In genomic region chr11:34157163-34157562, GRCh38 we compare ENCODE assay signal across 2 cellular contexts.
TF ChIP-seq lines count a peak whose summit lies in the region.

No MANE protein-coding gene starts in this region.

TF ChIP-seq in SK-N-SH, 30 proteins besides CTCF, POLR2A, EP300 and RAD21 (continued from another document):
- TF ChIP-seq GABPA (IDR thresholded peaks at IDR 0.05; ENCODE audit: low read depth) (no peak), RXRA (IDR thresholded peaks at IDR 0.05; ENCODE audit: borderline replicate concordance, low read depth) (no peak), SIN3A (IDR thresholded peaks at IDR 0.05; ENCODE audit: borderline replicate concordance, low read depth, low read length) (no peak), RCOR1 (IDR thresholded peaks at IDR 0.05; ENCODE audit: low read length) (no peak), IRF3 (IDR thresholded peaks at IDR 0.05; ENCODE audit: low read depth, low read length) (no peak), SMC3 (IDR thresholded peaks at IDR 0.05; ENCODE audit: low read depth, low read length) (no peak), TCF12 (IDR thresholded peaks at IDR 0.05) (no peak), YY1 (IDR thresholded peaks at IDR 0.05; ENCODE audit: low read depth) (no peak), POLR2AphosphoS5 (IDR thresholded peaks at IDR 0.05; ENCODE audit: low read depth, low read length) (no peak), RFX5 (IDR thresholded peaks at IDR 0.05; ENCODE audit: low read length) (no peak), CHD2 (IDR thresholded peaks at IDR 0.05; ENCODE audit: low read length, partially characterized antibody) (no peak), MXI1 (IDR thresholded peaks at IDR 0.05; ENCODE audit: low read depth, low read length) (no peak), TAF1 (IDR thresholded peaks at IDR 0.05; ENCODE audit: borderline replicate concordance, low read depth, low read length) (no peak), EZH2phosphoT487 (IDR thresholded peaks at IDR 0.05; ENCODE audit: borderline replicate concordance, low read depth) (no peak)
- TF ChIP-seq, protein P1, sequence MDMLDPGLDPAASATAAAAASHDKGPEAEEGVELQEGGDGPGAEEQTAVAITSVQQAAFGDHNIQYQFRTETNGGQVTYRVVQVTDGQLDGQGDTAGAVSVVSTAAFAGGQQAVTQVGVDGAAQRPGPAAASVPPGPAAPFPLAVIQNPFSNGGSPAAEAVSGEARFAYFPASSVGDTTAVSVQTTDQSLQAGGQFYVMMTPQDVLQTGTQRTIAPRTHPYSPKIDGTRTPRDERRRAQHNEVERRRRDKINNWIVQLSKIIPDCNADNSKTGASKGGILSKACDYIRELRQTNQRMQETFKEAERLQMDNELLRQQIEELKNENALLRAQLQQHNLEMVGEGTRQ (IDR thresholded peaks at IDR 0.05; ENCODE audit: borderline replicate concordance, low read depth, low read length), result no peak

TF ChIP-seq in SK-N-SH treated with all-trans-retinoic acid at 6 μM for 48 hours, 23 proteins besides CTCF, POLR2A, EP300 and RAD21 (continued from another document):
- TF ChIP-seq ZC3H10 (CRISPR knock-in tag; IDR thresholded peaks at IDR 0.05), result no peak
- TF ChIP-seq CSDC2 (CRISPR knock-in tag; IDR thresholded peaks at IDR 0.05), result no peak
- TF ChIP-seq SNAI2 (CRISPR knock-in tag; IDR thresholded peaks at IDR 0.05), result no peak
- TF ChIP-seq ZNF565 (CRISPR knock-in tag; conservative IDR thresholded peaks at IDR 0.05; ENCODE audit: low read depth), result no peak
- TF ChIP-seq, protein P2, sequence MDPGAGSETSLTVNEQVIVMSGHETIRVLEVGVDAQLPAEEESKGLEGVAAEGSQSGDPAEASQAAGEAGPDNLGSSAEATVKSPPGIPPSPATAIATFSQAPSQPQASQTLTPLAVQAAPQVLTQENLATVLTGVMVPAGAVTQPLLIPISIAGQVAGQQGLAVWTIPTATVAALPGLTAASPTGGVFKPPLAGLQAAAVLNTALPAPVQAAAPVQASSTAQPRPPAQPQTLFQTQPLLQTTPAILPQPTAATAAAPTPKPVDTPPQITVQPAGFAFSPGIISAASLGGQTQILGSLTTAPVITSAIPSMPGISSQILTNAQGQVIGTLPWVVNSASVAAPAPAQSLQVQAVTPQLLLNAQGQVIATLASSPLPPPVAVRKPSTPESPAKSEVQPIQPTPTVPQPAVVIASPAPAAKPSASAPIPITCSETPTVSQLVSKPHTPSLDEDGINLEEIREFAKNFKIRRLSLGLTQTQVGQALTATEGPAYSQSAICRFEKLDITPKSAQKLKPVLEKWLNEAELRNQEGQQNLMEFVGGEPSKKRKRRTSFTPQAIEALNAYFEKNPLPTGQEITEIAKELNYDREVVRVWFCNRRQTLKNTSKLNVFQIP (CRISPR knock-in tag; IDR thresholded peaks at IDR 0.05; ENCODE audit: borderline replicate concordance, low read depth), result no peak
- no peak for TF ChIP-seq ZNF70 (CRISPR knock-in tag; IDR thresholded peaks at IDR 0.05)
- no peak for TF ChIP-seq ESRRG (CRISPR knock-in tag; IDR thresholded peaks at IDR 0.05)
- TF ChIP-seq TCF4 (CRISPR knock-in tag; IDR thresholded peaks at IDR 0.05; ENCODE audit: borderline replicate concordance), result no peak
- no peak for TF ChIP-seq ZFP30 (CRISPR knock-in tag; IDR thresholded peaks at IDR 0.05)
- no peak for TF ChIP-seq RARB (CRISPR knock-in tag; IDR thresholded peaks at IDR 0.05)
- TF ChIP-seq ARNTL (CRISPR knock-in tag; IDR thresholded peaks at IDR 0.05; ENCODE audit: borderline replicate concordance, low read depth), result no peak
- no peak for TF ChIP-seq CREB5 (CRISPR knock-in tag; IDR thresholded peaks at IDR 0.05; ENCODE audit: low read depth)
- TF ChIP-seq ISL1 (CRISPR knock-in tag; IDR thresholded peaks at IDR 0.05), result no peak
- no peak for TF ChIP-seq TOX (CRISPR knock-in tag; IDR thresholded peaks at IDR 0.05; ENCODE audit: borderline replicate concordance)
- TF ChIP-seq OSR1 (CRISPR knock-in tag; IDR thresholded peaks at IDR 0.05), result no peak
- TF ChIP-seq PPARA (CRISPR knock-in tag; IDR thresholded peaks at IDR 0.05; ENCODE audit: borderline replicate concordance), result no peak
- TF ChIP-seq ZFP3 (CRISPR knock-in tag; IDR thresholded peaks at IDR 0.05), result no peak
